Comparison of ENCODE assay signal across 35 cellular contexts in the genomic region with DNA sequence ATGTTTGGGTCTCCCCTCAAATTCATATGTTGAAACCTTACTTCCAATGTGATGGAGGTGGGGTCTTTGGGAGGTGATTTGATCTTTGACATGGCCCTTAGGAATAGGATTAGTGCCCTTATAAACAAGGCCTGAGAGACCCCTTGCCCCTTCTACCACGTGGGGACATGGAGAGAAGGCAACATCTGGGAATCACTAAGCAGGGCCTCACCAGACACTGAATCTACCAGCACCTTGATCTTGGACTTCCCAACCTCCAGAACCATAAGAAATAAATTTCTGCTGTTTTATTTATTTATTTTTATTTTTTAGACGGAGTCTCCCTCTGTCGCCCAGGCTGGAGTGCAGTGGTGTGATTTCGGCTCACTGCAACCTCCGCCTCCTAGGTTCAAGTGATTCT.
"Had no signal": no experiment of that assay in that cellular context is flagged by ENCODE, and none has a peak within 500 bp of the region (broad histone marks: within the 10 kb centered on the region; RNA-seq: fewer than 3 reads in every experiment).

No MANE protein-coding gene starts in this region.

- DNase-seq: Karpas-422, Kasumi-1, MG63, MM.1S, MV-4-11, NCI-H1048, NCI-H1092, NCI-H1092 treated with DMSO at 0.1 percent for 48 hours, NCI-H1105, NCI-H1105 treated with DMSO at 0.1 percent for 48 hours, NCI-H1417, NCI-H1417 treated with DMSO at 0.1 percent for 48 hours, NCI-H1436, NCI-H1436 treated with DMSO at 0.1 percent for 48 hours, NCI-H146, NCI-H1694, NCI-H1694 treated with DMSO at 0.1 percent for 48 hours, NCI-H187, NCI-H187 treated with DMSO at 0.1 percent for 48 hours, NCI-H1930, NCI-H2029, NCI-H2029 treated with DMSO at 0.1 percent for 48 hours, NCI-H2081, NCI-H2081 treated with DMSO at 0.1 percent for 48 hours, NCI-H2107, NCI-H2171, NCI-H2171 treated with DMSO at 0.1 percent for 48 hours, NCI-H2227 treated with DMSO at 0.1 percent for 48 hours, NCI-H226, NCI-H345, NCI-H446, NCI-H446 treated with DMSO at 0.1 percent for 48 hours, NCI-H510A, NCI-H510A treated with DMSO at 0.1 percent for 48 hours, NCI-H524 had no signal

- H3K4me3 ChIP-seq: MG63 had no signal

- H3K36me3 ChIP-seq: MG63 had no signal

- H3K27me3 ChIP-seq: MG63 had no signal
